In the genomic region with DNA sequence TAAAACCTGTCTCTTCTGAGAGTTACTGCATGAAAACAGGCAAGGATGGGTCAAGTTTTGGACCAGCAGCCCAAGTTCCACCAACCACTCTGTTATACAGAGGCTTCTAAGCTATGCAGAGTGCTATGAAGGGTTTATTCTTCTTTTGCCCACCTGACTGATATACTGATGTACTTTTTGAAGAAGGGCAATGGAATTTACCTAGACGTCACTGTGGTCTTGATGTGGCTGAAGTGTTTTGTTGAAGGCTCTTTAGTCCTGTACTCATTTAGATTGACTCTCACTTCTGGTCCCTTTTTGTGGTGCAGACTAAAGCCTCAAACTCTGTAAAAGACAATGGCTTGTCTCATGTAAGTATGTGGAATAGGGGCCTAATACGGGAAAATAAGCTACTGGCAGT, we compare ENCODE assay signal across 30 cellular contexts.
"Had no signal": no experiment of that assay in that cellular context is flagged by ENCODE, and none has a peak within 500 bp of the region (broad histone marks: within the 10 kb centered on the region; RNA-seq: fewer than 3 reads in every experiment).

No MANE protein-coding gene starts in this region.

- H3K36me3 ChIP-seq: colonic mucosa, esophagus muscularis mucosa, left lung, neural progenitor cell, right lobe of liver, tibial nerve, upper lobe of right lung, uterus had no signal

- H2AFZ ChIP-seq: neural progenitor cell, parathyroid adenoma had no signal

- H3K4me3 ChIP-seq: colonic mucosa, esophagus muscularis mucosa, heart right ventricle, left lung, mucosa of descending colon, neural progenitor cell, right lobe of liver, testis, tibial nerve, upper lobe of right lung, uterus had no signal

- H3K4me1 ChIP-seq: colonic mucosa, esophagus muscularis mucosa, heart right ventricle, left lung, neural progenitor cell, parathyroid adenoma, right lobe of liver, testis, tibial nerve, upper lobe of right lung, uterus had no signal

- H3K27me3 Mint-ChIP-seq: dendritic cell treated with granulocyte-macrophage colony-stimulating factor and Interleukin-4, amounts not matched to agents 40 ng/mL and 50 ng/mL, for 4 days; naive B cell; natural killer cell treated with Interleukin-12 subunit alpha and Interleukin-12 subunit beta and Interleukin-15 and Interleukin-18, amount 100 ng/mL, for 72 hours; progenitor cell of endocrine pancreas; stimulated activated naive B cell treated with anti-CD40 and anti-IgM and Interleukin-4, amounts not matched to agents 10 μg/mL and 1 μg/mL and 100 μg/mL, for 72 hours had no signal

- ATAC-seq: foreskin keratinocyte; heart right ventricle; left cardiac atrium; left lung; mucosa of descending colon; natural killer cell treated with Interleukin-12 subunit alpha and Interleukin-12 subunit beta and Interleukin-15 and Interleukin-18, amount 100 ng/mL, for 72 hours; right lobe of liver; stimulated activated naive B cell treated with anti-CD40 and anti-IgM and Interleukin-4, amounts not matched to agents 10 μg/mL and 1 μg/mL and 100 μg/mL, for 72 hours; upper lobe of right lung had no signal

- H3K27me3 ChIP-seq: colonic mucosa, esophagus muscularis mucosa, foreskin keratinocyte, heart right ventricle, left lung, neural progenitor cell, right lobe of liver, testis, tibial nerve, upper lobe of right lung, uterus had no signal

- H3K9ac ChIP-seq: neural progenitor cell, parathyroid adenoma had no signal

- H3K27ac Mint-ChIP-seq: dendritic cell treated with granulocyte-macrophage colony-stimulating factor and Interleukin-4, amounts not matched to agents 40 ng/mL and 50 ng/mL, for 4 days; endodermal cell; mesothelial cell of epicardium; naive B cell; natural killer cell treated with Interleukin-12 subunit alpha and Interleukin-12 subunit beta and Interleukin-15 and Interleukin-18, amount 100 ng/mL, for 72 hours; neural progenitor cell; progenitor cell of endocrine pancreas; stimulated activated naive B cell treated with anti-CD40 and anti-IgM and Interleukin-4, amounts not matched to agents 10 μg/mL and 1 μg/mL and 100 μg/mL, for 72 hours had no signal

- H3K4me1 Mint-ChIP-seq: naive B cell; neural progenitor cell; stimulated activated naive B cell treated with anti-CD40 and anti-IgM and Interleukin-4, amounts not matched to agents 10 μg/mL and 1 μg/mL and 100 μg/mL, for 72 hours had no signal

- H3K27ac ChIP-seq: colonic mucosa, epithelial cell of prostate, esophagus muscularis mucosa, foreskin keratinocyte, heart right ventricle, left lung, neural progenitor cell, parathyroid adenoma, right lobe of liver, testis, tibial nerve, upper lobe of right lung, uterus had no signal

- H3K4me3 Mint-ChIP-seq: dendritic cell treated with granulocyte-macrophage colony-stimulating factor and Interleukin-4, amounts not matched to agents 40 ng/mL and 50 ng/mL, for 4 days; endodermal cell; mesothelial cell of epicardium; naive B cell; natural killer cell treated with Interleukin-12 subunit alpha and Interleukin-12 subunit beta and Interleukin-15 and Interleukin-18, amount 100 ng/mL, for 72 hours; neural progenitor cell; stimulated activated naive B cell treated with anti-CD40 and anti-IgM and Interleukin-4, amounts not matched to agents 10 μg/mL and 1 μg/mL and 100 μg/mL, for 72 hours had no signal

- H3K36me3 Mint-ChIP-seq: naive B cell had no signal

- FAIRE-seq: islet of Langerhans, small intestine had no signal

- DNase-seq: colonic mucosa; effector CD8-positive, alpha-beta T cell; endodermal cell; foreskin keratinocyte; glutamatergic neuron; heart right ventricle; left cardiac atrium; left lung; mesenchymal stem cell; mucosa of descending colon; naive B cell; right lobe of liver; small intestine; stimulated activated CD4-positive, alpha-beta T cell treated with anti-CD3 and anti-CD28 coated beads, Interleukin-15, amount 100 ng/mL, for 24 hours; stimulated activated CD4-positive, alpha-beta T cell treated with anti-CD3 and anti-CD28 coated beads, Interleukin-2, amount 100 ng/mL, for 48 hours; stimulated activated naive B cell treated with anti-CD40 and anti-IgM and Interleukin-4, amounts not matched to agents 10 μg/mL and 1 μg/mL and 100 μg/mL, for 72 hours; substantia nigra; testis; upper lobe of right lung; uterus had no signal

- H3K9me3 ChIP-seq: colonic mucosa, esophagus muscularis mucosa, mucosa of descending colon, right lobe of liver, testis, tibial nerve, upper lobe of right lung, uterus had no signal

- H3K9me3 Mint-ChIP-seq: dendritic cell treated with granulocyte-macrophage colony-stimulating factor and Interleukin-4, amounts not matched to agents 40 ng/mL and 50 ng/mL, for 4 days; natural killer cell treated with Interleukin-12 subunit alpha and Interleukin-12 subunit beta and Interleukin-15 and Interleukin-18, amount 100 ng/mL, for 72 hours had no signal

- H3K79me2 ChIP-seq: parathyroid adenoma had no signal

- H3K4me2 ChIP-seq: neural progenitor cell had no signal
